ENCODE assay signal across 20 cellular contexts in the genomic region with DNA sequence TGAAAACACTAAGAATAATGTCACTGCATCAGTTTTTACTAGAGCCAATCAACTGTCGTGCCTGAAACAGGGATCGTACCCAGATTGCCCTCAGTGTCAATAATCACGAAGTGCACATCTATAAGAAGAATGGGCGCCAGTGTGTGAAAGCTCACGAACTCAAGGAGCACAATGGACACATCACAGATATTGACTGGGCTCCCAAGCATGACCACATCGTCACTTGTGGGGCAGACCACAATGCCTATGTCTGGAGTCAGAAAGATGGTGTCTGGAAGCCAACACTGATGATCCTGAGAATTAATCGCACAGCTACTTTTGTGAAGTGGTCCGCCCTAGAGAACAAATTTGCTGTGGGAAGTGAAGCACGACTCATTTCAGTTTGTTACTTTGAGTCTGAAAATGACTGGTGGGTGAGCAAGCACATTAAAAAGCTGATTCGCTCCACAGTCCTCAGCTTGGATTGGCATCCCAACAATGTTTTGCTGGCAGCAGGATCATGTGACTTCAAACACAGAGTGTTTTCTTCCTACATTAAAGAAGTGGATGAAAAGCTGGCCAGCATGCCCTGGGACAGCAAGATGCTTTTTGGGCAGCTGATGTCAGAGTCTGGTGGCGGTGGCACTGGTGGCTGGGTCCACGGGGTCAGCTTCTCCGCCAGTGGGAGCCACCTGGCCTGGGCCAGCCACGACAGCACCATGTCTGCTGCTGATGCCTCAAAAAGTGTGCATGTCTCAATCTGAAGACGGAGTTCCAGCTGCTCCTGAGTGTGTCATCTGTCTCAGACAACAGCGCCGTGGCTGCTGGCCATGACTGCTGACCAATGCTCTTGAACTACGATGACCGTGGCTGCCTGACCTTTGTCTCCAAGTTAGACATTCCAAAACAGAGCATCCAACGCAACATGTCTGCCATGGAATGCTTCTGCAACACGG. TPM values are rescaled to one million over a fixed set of nuclear protein-coding genes. Genes with fewer than 3 reads are reported as not detected.
DNase-seq lines count a peak whose midpoint lies in the region; ATAC-seq and TF ChIP-seq lines count a peak whose summit lies in the region.
"Had no signal": no experiment of that assay in that cellular context is flagged by ENCODE, and none has a peak within 500 bp of the region (broad histone marks: within the 10 kb centered on the region; RNA-seq: fewer than 3 reads in every experiment).

No MANE protein-coding gene starts in this region.

- no peaks in the 10 kb centered on the region for H3K9me3 ChIP-seq in mammary epithelial cell (replicated peaks; ENCODE audit: insufficient read depth, low read length)
- H3K9me3 ChIP-seq: gastroesophageal sphincter, left lung, spleen had no signal

- no peak overlapping the region for H3K27ac ChIP-seq in mammary epithelial cell (ENCODE audit: insufficient read depth, low read depth, low read length)
- peak overlapping the region; percentile 24 to 92 (median 83) for H3K27ac ChIP-seq in dorsolateral prefrontal cortex
- H3K27ac ChIP-seq: gastroesophageal sphincter, KMS-11, left lung, RWPE1, spleen had no signal

- POLR2A ChIA-PET in MCF 10A (lab: Yijun Ruan, JAX), result no interaction called here

- H3K4me1 Mint-ChIP-seq in MCF 10A (ENCODE audit: insufficient read depth, unreplicated experiment), result peaks cover 7% of the 10 kb centered on the region
- H3K4me1 Mint-ChIP-seq: brain; CD8-positive, alpha-beta memory T cell; nephron had no signal

- TF ChIP-seq CTCF in mammary epithelial cell (conservative IDR thresholded peaks at IDR 0.05 in 1 of 2, IDR thresholded peaks at IDR 0.05 in 1 of 2; ENCODE audit: extremely low read depth in 1 of 2, insufficient read depth in 1 of 2, low read depth in 1 of 2, low read length in 2 of 2) (no peak), MCF 10A (IDR thresholded peaks at IDR 0.05; ENCODE audit: unreplicated experiment) (no peak), dorsolateral prefrontal cortex (IDR thresholded peaks at IDR 0.05 in 54 of 56, conservative IDR thresholded peaks at IDR 0.05 in 2 of 56; ENCODE audit: low read depth in 1 of 56, partially characterized antibody in 56 of 56) (peak in 13 of 56 donors; percentile 3 to 47 (median 21))

- H3K9ac ChIP-seq in mammary epithelial cell (ENCODE audit: insufficient read depth, low read length), result no peak overlapping the region
- H3K9ac ChIP-seq: KMS-11 had no signal

- CTCF ChIA-PET in mammary epithelial cell (lab: Charles Lee; ENCODE audit: low non-redundant PET) (no interaction called here), MCF 10A (lab: Yijun Ruan, JAX) (interaction anchor here (0.6 kb wide), 1 partner anchor 438 kb away, joined by 3 read pairs; no protein-coding TSS in a partner anchor)

- no peaks in the 10 kb centered on the region for H3K27me3 ChIP-seq in mammary epithelial cell (ENCODE audit: insufficient read depth, low read length)
- H3K27me3 ChIP-seq in dorsolateral prefrontal cortex, result no peaks in the 10 kb centered on the region
- H3K27me3 ChIP-seq: gastroesophageal sphincter, spleen had no signal

- WGBS in mammary epithelial cell (ENCODE audit: low coverage, missing lambda C conversion rate), result 93% methylated on average over 20 of the region's 21 CpGs

- peaks cover 4% of the 10 kb centered on the region for H3K4me1 ChIP-seq in mammary epithelial cell (ENCODE audit: insufficient read depth, low read length)
- H3K4me1 ChIP-seq: gastroesophageal sphincter, left lung, spleen had no signal

- H2AFZ ChIP-seq in mammary epithelial cell (ENCODE audit: low read depth, low read length), result no peak overlapping the region

- intact Hi-C loops in mammary epithelial cell (cut with micrococcal nuclease), result no loop called here
- intact Hi-C loops in MCF 10A (cut with micrococcal nuclease), result no loop called here
- intact Hi-C loops in dorsolateral prefrontal cortex (cut with DNase I), result loop anchor here (5.0 to 10.0 kb wide), 3 partner anchors 66 to 106 kb away; a partner anchor contains a TSS

- H3K4me3 Mint-ChIP-seq in MCF 10A (ENCODE audit: unreplicated experiment), result no peak overlapping the region
- H3K4me3 Mint-ChIP-seq: activated CD4-positive, alpha-beta memory T cell treated with anti-CD3 and anti-CD28 coated beads for 36 hours; brain; CD8-positive, alpha-beta memory T cell; nephron had no signal

- no peak for ATAC-seq in HG02970 (IDR thresholded peaks at IDR 0.05; ENCODE audit: low FRiP score, unreplicated experiment)
- ATAC-seq: gastroesophageal sphincter, left lung had no signal

- H3K4me3 ChIP-seq in mammary epithelial cell (replicated peaks in 1 of 3; ENCODE audit: insufficient read depth in 1 of 3, low read depth in 2 of 3, low read length in 3 of 3), result no peak overlapping the region
- peak overlapping the region in 48 of 59 donors; percentile 2 to 58 (median 32) for H3K4me3 ChIP-seq in dorsolateral prefrontal cortex
- H3K4me3 ChIP-seq: gastroesophageal sphincter, left lung, spleen had no signal

- no peaks in the 10 kb centered on the region for H3K36me3 ChIP-seq in mammary epithelial cell (ENCODE audit: insufficient read depth, low read length)
- H3K36me3 ChIP-seq: gastroesophageal sphincter, left lung had no signal

- dilution Hi-C loops in mammary epithelial cell (cut with HindIII; ENCODE audit: low sequenced_read_pairs), result no loop called here

- no TSS peak for BruUV-seq in mammary epithelial cell (replicated peaks; lab: Mats Ljungman, UMichigan)
- no TSS peak for BruUV-seq in MCF 10A (replicated peaks; lab: Mats Ljungman, UMichigan)

- in situ Hi-C loops in mammary epithelial cell (cut with MboI; ENCODE audit: low sequenced_read_pairs in 2 of 2), result no loop called here

- no peaks in the 10 kb centered on the region for H4K20me1 ChIP-seq in mammary epithelial cell (ENCODE audit: insufficient read depth, low read length)

- no peaks in the 10 kb centered on the region for H3K9me3 Mint-ChIP-seq in MCF 10A (ENCODE audit: unreplicated experiment)
- H3K9me3 Mint-ChIP-seq: activated CD4-positive, alpha-beta memory T cell treated with anti-CD3 and anti-CD28 coated beads for 36 hours; brain; CD8-positive, alpha-beta memory T cell; nephron had no signal

- H3K27me3 Mint-ChIP-seq in MCF 10A (ENCODE audit: insufficient read depth, unreplicated experiment), result no peaks in the 10 kb centered on the region
- H3K27me3 Mint-ChIP-seq: activated CD4-positive, alpha-beta memory T cell treated with anti-CD3 and anti-CD28 coated beads for 36 hours; brain; CD8-positive, alpha-beta memory T cell had no signal

- H3K27ac Mint-ChIP-seq in MCF 10A (ENCODE audit: low read depth, unreplicated experiment), result no peak overlapping the region
- H3K27ac Mint-ChIP-seq: activated CD4-positive, alpha-beta memory T cell treated with anti-CD3 and anti-CD28 coated beads for 36 hours; brain; CD8-positive, alpha-beta memory T cell; nephron had no signal

- no peak overlapping the region for H3K4me2 ChIP-seq in mammary epithelial cell (ENCODE audit: insufficient read depth, low read depth, low read length)
- H3K4me2 ChIP-seq: KMS-11 had no signal

- H3K36me3 Mint-ChIP-seq in MCF 10A (ENCODE audit: insufficient read depth, unreplicated experiment), result peaks cover 18% of the 10 kb centered on the region

- peak; percentile 19 for DNase-seq in mammary epithelial cell
- no peak for DNase-seq in MCF 10A (ENCODE audit: unreplicated experiment)
- DNase-seq in dorsolateral prefrontal cortex, result peak in 9 of 10 donors; percentile 32 to 72 (median 52)
- DNase-seq in medulla oblongata (ENCODE audit: extremely low spot score), result peak; percentile 59
- DNase-seq in superior temporal gyrus (ENCODE audit: extremely low spot score), result peak; percentile 77
- DNase-seq in activated CD4-positive, alpha-beta T cell treated with anti-CD3 and anti-CD28 coated beads for 48 hours, result no peak
- no peak for DNase-seq in COLO829 (ENCODE audit: low spot score)
- DNase-seq: 8988T; activated CD4-positive, alpha-beta memory T cell treated with anti-CD3 and anti-CD28 coated beads for 36 hours; CD8-positive, alpha-beta memory T cell; effector memory CD4-positive, alpha-beta T cell; left lung; NCI-H1694; spleen had no signal

- no peaks in the 10 kb centered on the region for H3K79me2 ChIP-seq in mammary epithelial cell (ENCODE audit: insufficient read depth, low read length)

RNA-seq across cellular contexts. Expression of a gene that starts 32.2 kb away (rescaled TPM):
- 10 to 100 TPM; 38.2 to 66.6 TPM for total RNA-seq in mammary epithelial cell
- 59.2 TPM for polyA plus RNA-seq in mammary epithelial cell
- 3.1 TPM for polyA minus RNA-seq in mammary epithelial cell
- total RNA-seq in MCF 10A (2022), result 84.9 and 106 TPM in 2 replicates
- 10 to 100 TPM; 15.8 to 63.6 (median 30.8) TPM for total RNA-seq in dorsolateral prefrontal cortex

RNA-seq across cellular contexts. Expression of a gene that starts 32.3 kb away (rescaled TPM):
- total RNA-seq in mammary epithelial cell (10 to 100 TPM; 26.4 to 47.2 TPM), MCF 10A (2022) (26.4 and 31.9 TPM in 2 replicates), dorsolateral prefrontal cortex (10 to 100 TPM; 22.4 to 57.2 (median 38.5) TPM)
- 22.3 TPM for polyA plus RNA-seq in mammary epithelial cell
- polyA minus RNA-seq in mammary epithelial cell, result 43.1 TPM

Comparison
In these comparisons a context has a peak if more than half of its experiments do, and no peak if none do; other contexts are left out.
1. DNase-seq: peak in mammary epithelial cell (single experiment), dorsolateral prefrontal cortex (9 of 10), medulla oblongata (single experiment) and superior temporal gyrus (single experiment); none in MCF 10A (single experiment), activated CD4-positive, alpha-beta T cell treated with anti-CD3 and anti-CD28 coated beads for 48 hours (single experiment) and COLO829 (single experiment).
2. H3K4me3 ChIP-seq: peak in dorsolateral prefrontal cortex (48 of 59); none in mammary epithelial cell (0 of 3).
3. intact Hi-C loops: an anchor here in dorsolateral prefrontal cortex (5.0 to 10.0 kb wide); none called in mammary epithelial cell and MCF 10A.